24 cellular contexts compared by ENCODE assay signal in the genomic region with DNA sequence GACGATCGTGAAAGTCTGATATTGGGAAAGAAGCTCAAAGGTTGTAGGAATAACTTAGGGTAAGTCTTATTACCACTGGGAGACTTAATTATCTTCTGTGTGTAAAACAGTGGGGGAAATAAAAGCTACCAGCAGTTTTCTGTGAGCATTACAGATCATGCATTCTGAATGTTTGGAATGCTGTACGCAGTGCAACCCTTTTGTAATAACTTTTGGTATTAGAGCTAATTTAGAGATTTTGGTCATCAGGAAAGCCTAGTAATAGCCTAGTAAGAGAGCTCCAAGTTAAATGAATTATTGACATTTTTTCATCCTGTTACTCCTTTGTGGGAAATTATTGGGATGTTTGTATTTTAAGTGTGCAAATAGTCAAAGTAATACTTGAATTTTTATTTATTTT.
DNase-seq lines count a peak whose midpoint lies in the region; ATAC-seq and TF ChIP-seq lines count a peak whose summit lies in the region.
"Had no signal": no experiment of that assay in that cellular context is flagged by ENCODE, and none has a peak within 500 bp of the region (broad histone marks: within the 10 kb centered on the region; RNA-seq: fewer than 3 reads in every experiment).

No MANE protein-coding gene starts in this region.

- WGBS in lung, 2 donors: 64 to 83% methylated on average over 3 of the region's 3 CpGs

- H3K9me3 ChIP-seq in HUES6 (ENCODE audit: control insufficient read depth, insufficient read depth, low read depth, low read length) (no peaks in the 10 kb centered on the region), lung (ENCODE audit: control insufficient read depth in 2 of 2, insufficient read depth in 1 of 2, low read length in 1 of 2) (no peaks in the 10 kb centered on the region), BE2C (no peaks in the 10 kb centered on the region)
- H3K9me3 ChIP-seq: HAP-1, Peyer's patch, SJCRH30 had no signal

- H3K4me1 ChIP-seq in HUES6 (ENCODE audit: control insufficient read depth, insufficient read depth, low read length): peaks cover 9% of the 10 kb centered on the region; the same call in 1 of the 2 replicates
- H3K4me1 ChIP-seq in lung (ENCODE audit: control insufficient read depth in 2 of 2, insufficient read depth in 2 of 2, low read length in 2 of 2): no peaks in the 10 kb centered on the region
- H3K4me1 ChIP-seq in BE2C: no peaks in the 10 kb centered on the region
- H3K4me1 ChIP-seq in foreskin keratinocyte: no peaks in the 10 kb centered on the region
- H3K4me1 ChIP-seq: SJCRH30 had no signal

- no peak overlapping the region for H3K4me3 ChIP-seq in HUES6 (ENCODE audit: low read depth, low read length)
- H3K4me3 ChIP-seq in lung: no peak overlapping the region
- H3K4me3 ChIP-seq in BE2C (ENCODE audit: low read depth, low read length): no peak overlapping the region
- H3K4me3 ChIP-seq: cardiac muscle cell, GM12878, HAP-1, Peyer's patch, SJCRH30 had no signal

- ATAC-seq in lung (ENCODE audit: insufficient read depth, low FRiP score) (peak; percentile 34), HG02763 (IDR thresholded peaks at IDR 0.05; ENCODE audit: unreplicated experiment) (no peak), foreskin keratinocyte (no peak)
- ATAC-seq: activated naive CD8-positive, alpha-beta T cell treated with anti-CD3 and anti-CD28 coated beads, Interleukin-2, amount 50 U/mL, for 24 hours; GM12878; stimulated activated effector memory CD8-positive, alpha-beta T cell treated with anti-CD3 and anti-CD28 coated beads, Interleukin-12 subunit alpha, Interleukin-12 subunit beta, amount 100 ng/mL, for 72 hours had no signal

- DNase-seq in cerebellar cortex (ENCODE audit: low spot score): peak; percentile 2
- DNase-seq in lung (ENCODE audit: low spot score): no peak
- no peak for DNase-seq in BE2C
- DNase-seq in foreskin keratinocyte: no peak
- DNase-seq in DMS53 (lab: John Stamatoyannopoulos, UW): no peak
- DNase-seq: activated CD4-positive, alpha-beta T cell treated with anti-CD3 and anti-CD28 coated beads for 4 hours; activated gamma-delta T cell treated with Interleukin-2 at 50 U/mL for 16 hours; activated naive CD8-positive, alpha-beta T cell treated with anti-CD3 and anti-CD28 coated beads, Interleukin-2, amount 50 U/mL, for 24 hours; activated T-cell treated with anti-CD3 and anti-CD28 coated beads, Interleukin-2, amount 50 U/mL, for 24 hours; AML-193; DMS79; naive B cell; NCI-H1092 treated with DMSO at 0.1 percent for 48 hours; NCI-H187 treated with DMSO at 0.1 percent for 48 hours; NCI-H526 treated with DMSO at 0.1 percent for 48 hours; Peyer's patch; SJCRH30 had no signal

- no peak overlapping the region for H3K9ac ChIP-seq in HUES6 (ENCODE audit: low read length)

- TF ChIP-seq CTCF in lung (IDR thresholded peaks at IDR 0.05; ENCODE audit: control extremely low read depth, extremely low read depth): no peak
- no peak for TF ChIP-seq CTCF in BE2C (IDR thresholded peaks at IDR 0.05; ENCODE audit: low read depth, low read length)
- no peak for TF ChIP-seq CTCF in foreskin keratinocyte (conservative IDR thresholded peaks at IDR 0.05)

- H3K27me3 ChIP-seq in HUES6 (ENCODE audit: control insufficient read depth, insufficient read depth, low read length) (no peaks in the 10 kb centered on the region), lung (ENCODE audit: control insufficient read depth, insufficient read depth) (no peaks in the 10 kb centered on the region), BE2C (no peaks in the 10 kb centered on the region), foreskin keratinocyte (no peaks in the 10 kb centered on the region)
- H3K27me3 ChIP-seq: cardiac muscle cell, Peyer's patch, SJCRH30 had no signal

- H3K27ac ChIP-seq in HUES6 (ENCODE audit: low read depth, low read length) (peak overlapping the region; percentile 57; the same call in 1 of the 2 replicates), lung (ENCODE audit: low read depth in 1 of 2, low read length in 1 of 2) (no peak overlapping the region), foreskin keratinocyte (no peak overlapping the region)
- H3K27ac ChIP-seq: cardiac muscle cell, HL-60, SJCRH30 had no signal

- H3K36me3 ChIP-seq in HUES6 (ENCODE audit: control insufficient read depth, insufficient read depth, low read length) (no peaks in the 10 kb centered on the region), lung (ENCODE audit: control insufficient read depth in 2 of 2, insufficient read depth in 2 of 2, low read length in 2 of 2) (no peaks in the 10 kb centered on the region), BE2C (no peaks in the 10 kb centered on the region)
- H3K36me3 ChIP-seq: cardiac muscle cell, HAP-1, Peyer's patch, SJCRH30 had no signal
